1 cellular context compared by ENCODE assay signal in the genomic region with DNA sequence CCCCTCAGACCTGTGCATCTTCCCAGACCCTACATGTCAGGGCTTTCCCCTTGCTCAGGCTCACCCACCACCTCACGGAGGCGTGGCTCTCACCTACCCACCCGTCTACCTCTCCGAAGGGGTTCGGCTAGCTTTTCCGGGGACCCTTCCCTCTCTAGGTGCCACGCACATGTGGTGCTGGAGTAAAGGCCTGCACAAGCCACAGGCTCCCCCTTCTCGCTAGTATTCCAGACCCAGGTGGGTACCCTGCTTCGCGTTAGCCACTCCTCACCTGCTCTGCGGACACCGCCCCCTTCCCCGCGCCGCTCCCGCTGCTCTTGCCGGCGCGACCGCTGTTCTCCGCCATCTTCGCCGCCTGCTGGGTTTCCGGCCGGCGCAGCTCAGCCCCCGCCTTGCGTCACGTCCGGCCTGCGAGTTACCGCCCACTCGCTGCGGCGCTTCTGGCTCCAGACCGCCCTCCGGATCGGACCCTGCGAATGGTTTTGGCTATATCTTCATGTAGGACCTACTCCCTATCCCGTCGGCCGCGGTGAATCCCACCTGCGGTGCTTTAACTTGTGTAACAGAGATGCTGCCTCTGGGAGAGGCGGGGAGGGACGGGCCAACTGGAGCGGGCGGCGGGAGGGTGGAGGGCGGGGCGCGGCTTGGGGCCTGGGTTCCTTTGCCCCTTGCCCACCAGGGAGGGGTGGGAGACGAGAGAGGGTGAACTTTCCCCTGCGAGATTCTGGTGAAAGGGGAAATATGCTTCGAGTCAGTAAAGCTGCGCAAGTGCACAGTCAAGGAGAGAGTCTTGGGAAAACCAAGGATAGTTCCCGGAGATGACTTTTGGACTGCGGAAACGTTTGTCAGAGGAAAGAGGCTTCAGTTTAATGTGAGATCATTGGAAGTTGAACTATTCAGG.
A peak's percentile ranks its signal among the peaks of the same experiment; 100 is the strongest.
TF ChIP-seq lines count a peak whose summit lies in the region.

A gene with protein sequence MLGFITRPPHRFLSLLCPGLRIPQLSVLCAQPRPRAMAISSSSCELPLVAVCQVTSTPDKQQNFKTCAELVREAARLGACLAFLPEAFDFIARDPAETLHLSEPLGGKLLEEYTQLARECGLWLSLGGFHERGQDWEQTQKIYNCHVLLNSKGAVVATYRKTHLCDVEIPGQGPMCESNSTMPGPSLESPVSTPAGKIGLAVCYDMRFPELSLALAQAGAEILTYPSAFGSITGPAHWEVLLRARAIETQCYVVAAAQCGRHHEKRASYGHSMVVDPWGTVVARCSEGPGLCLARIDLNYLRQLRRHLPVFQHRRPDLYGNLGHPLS (plus strand): TSS at position 425 of the 901 bp plus-strand sequence. CDS start 72 bp downstream, at position 497.
A gene with protein sequence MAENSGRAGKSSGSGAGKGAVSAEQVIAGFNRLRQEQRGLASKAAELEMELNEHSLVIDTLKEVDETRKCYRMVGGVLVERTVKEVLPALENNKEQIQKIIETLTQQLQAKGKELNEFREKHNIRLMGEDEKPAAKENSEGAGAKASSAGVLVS (minus strand): TSS at position 357 of the 901 bp plus-strand sequence. CDS start 11 bp downstream, at position 346.

TF ChIP-seq in K562, 482 proteins besides CTCF, POLR2A, EP300 and RAD21 (continued from another document and continues in another):
- TF ChIP-seq, protein P1, sequence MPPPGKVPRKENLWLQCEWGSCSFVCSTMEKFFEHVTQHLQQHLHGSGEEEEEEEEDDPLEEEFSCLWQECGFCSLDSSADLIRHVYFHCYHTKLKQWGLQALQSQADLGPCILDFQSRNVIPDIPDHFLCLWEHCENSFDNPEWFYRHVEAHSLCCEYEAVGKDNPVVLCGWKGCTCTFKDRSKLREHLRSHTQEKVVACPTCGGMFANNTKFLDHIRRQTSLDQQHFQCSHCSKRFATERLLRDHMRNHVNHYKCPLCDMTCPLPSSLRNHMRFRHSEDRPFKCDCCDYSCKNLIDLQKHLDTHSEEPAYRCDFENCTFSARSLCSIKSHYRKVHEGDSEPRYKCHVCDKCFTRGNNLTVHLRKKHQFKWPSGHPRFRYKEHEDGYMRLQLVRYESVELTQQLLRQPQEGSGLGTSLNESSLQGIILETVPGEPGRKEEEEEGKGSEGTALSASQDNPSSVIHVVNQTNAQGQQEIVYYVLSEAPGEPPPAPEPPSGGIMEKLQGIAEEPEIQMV (tag; conservative IDR thresholded peaks at IDR 0.05; ENCODE audit: low read depth) = no peak
- TF ChIP-seq ARID1B (IDR thresholded peaks at IDR 0.05) (0 out of 2 replicates have a peak, but pooled peaks have one; percentile 25), JUNB (CRISPR knock-in tag; conservative IDR thresholded peaks at IDR 0.05) (no peak), EWSR1 (IDR thresholded peaks at IDR 0.05; ENCODE audit: borderline replicate concordance, low read depth, partially characterized antibody) (no peak), NELFE (IDR thresholded peaks at IDR 0.05; ENCODE audit: insufficient read depth, insufficient read length) (no peak), TFAM (CRISPR knock-in tag; conservative IDR thresholded peaks at IDR 0.05) (no peak), ZNF212 (CRISPR knock-in tag; IDR thresholded peaks at IDR 0.05) (no peak), ZNF121 (CRISPR knock-in tag; conservative IDR thresholded peaks at IDR 0.05) (no peak), NFYB (IDR thresholded peaks at IDR 0.05; ENCODE audit: extremely low read depth, insufficient read length) (no peak), SMARCC2 (IDR thresholded peaks at IDR 0.05; ENCODE audit: low read depth) (no peak), ZNF3 (CRISPR knock-in tag; IDR thresholded peaks at IDR 0.05) (no peak), ZNF134 (CRISPR knock-in tag; conservative IDR thresholded peaks at IDR 0.05) (no peak), NR2C2 (CRISPR knock-in tag; IDR thresholded peaks at IDR 0.05) (peak; percentile 83), NR2C2 (tag; IDR thresholded peaks at IDR 0.05) (peak; percentile 45), ZNF239 (CRISPR knock-in tag; IDR thresholded peaks at IDR 0.05) (no peak), SRF (CRISPR knock-in tag; IDR thresholded peaks at IDR 0.05) (no peak; a peak in 2 of 4 replicates), NCOA6 (IDR thresholded peaks at IDR 0.05) (no peak), KAT8 (IDR thresholded peaks at IDR 0.05; ENCODE audit: low read depth) (no peak), LARP7 (IDR thresholded peaks at IDR 0.05) (no peak), CREM (IDR thresholded peaks at IDR 0.05; ENCODE audit: low read depth) (peak; percentile 98), ZFP36 (IDR thresholded peaks at IDR 0.05; ENCODE audit: low read depth, low read length, partially characterized antibody) (no peak), ZC3H8 (IDR thresholded peaks at IDR 0.05) (no peak), POLR3G (IDR thresholded peaks at IDR 0.05; ENCODE audit: extremely low read depth, insufficient read length, insufficient replicate concordance) (no peak)
- TF ChIP-seq, protein P2, sequence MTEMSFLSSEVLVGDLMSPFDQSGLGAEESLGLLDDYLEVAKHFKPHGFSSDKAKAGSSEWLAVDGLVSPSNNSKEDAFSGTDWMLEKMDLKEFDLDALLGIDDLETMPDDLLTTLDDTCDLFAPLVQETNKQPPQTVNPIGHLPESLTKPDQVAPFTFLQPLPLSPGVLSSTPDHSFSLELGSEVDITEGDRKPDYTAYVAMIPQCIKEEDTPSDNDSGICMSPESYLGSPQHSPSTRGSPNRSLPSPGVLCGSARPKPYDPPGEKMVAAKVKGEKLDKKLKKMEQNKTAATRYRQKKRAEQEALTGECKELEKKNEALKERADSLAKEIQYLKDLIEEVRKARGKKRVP (CRISPR knock-in tag; IDR thresholded peaks at IDR 0.05) = no peak
- TF ChIP-seq, protein P3, sequence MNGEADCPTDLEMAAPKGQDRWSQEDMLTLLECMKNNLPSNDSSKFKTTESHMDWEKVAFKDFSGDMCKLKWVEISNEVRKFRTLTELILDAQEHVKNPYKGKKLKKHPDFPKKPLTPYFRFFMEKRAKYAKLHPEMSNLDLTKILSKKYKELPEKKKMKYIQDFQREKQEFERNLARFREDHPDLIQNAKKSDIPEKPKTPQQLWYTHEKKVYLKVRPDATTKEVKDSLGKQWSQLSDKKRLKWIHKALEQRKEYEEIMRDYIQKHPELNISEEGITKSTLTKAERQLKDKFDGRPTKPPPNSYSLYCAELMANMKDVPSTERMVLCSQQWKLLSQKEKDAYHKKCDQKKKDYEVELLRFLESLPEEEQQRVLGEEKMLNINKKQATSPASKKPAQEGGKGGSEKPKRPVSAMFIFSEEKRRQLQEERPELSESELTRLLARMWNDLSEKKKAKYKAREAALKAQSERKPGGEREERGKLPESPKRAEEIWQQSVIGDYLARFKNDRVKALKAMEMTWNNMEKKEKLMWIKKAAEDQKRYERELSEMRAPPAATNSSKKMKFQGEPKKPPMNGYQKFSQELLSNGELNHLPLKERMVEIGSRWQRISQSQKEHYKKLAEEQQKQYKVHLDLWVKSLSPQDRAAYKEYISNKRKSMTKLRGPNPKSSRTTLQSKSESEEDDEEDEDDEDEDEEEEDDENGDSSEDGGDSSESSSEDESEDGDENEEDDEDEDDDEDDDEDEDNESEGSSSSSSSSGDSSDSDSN (IDR thresholded peaks at IDR 0.05; ENCODE audit: borderline replicate concordance in 1 of 2, low read depth in 2 of 2, low read length in 2 of 2) = 0 out of 4 replicates have a peak, but pooled peaks of 1 of the 2 experiments have one; percentile 24
- TF ChIP-seq, protein P4, sequence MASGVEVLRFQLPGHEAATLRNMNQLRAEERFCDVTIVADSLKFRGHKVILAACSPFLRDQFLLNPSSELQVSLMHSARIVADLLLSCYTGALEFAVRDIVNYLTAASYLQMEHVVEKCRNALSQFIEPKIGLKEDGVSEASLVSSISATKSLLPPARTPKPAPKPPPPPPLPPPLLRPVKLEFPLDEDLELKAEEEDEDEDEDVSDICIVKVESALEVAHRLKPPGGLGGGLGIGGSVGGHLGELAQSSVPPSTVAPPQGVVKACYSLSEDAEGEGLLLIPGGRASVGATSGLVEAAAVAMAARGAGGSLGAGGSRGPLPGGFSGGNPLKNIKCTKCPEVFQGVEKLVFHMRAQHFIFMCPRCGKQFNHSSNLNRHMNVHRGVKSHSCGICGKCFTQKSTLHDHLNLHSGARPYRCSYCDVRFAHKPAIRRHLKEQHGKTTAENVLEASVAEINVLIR (CRISPR knock-in tag; IDR thresholded peaks at IDR 0.05) = peak; percentile 87
- TF ChIP-seq, protein P5, sequence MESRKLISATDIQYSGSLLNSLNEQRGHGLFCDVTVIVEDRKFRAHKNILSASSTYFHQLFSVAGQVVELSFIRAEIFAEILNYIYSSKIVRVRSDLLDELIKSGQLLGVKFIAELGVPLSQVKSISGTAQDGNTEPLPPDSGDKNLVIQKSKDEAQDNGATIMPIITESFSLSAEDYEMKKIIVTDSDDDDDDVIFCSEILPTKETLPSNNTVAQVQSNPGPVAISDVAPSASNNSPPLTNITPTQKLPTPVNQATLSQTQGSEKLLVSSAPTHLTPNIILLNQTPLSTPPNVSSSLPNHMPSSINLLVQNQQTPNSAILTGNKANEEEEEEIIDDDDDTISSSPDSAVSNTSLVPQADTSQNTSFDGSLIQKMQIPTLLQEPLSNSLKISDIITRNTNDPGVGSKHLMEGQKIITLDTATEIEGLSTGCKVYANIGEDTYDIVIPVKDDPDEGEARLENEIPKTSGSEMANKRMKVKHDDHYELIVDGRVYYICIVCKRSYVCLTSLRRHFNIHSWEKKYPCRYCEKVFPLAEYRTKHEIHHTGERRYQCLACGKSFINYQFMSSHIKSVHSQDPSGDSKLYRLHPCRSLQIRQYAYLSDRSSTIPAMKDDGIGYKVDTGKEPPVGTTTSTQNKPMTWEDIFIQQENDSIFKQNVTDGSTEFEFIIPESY (CRISPR knock-in tag; IDR thresholded peaks at IDR 0.05) = peak; percentile 0; the same call in 1 of the 2 replicates
- TF ChIP-seq, protein P6, sequence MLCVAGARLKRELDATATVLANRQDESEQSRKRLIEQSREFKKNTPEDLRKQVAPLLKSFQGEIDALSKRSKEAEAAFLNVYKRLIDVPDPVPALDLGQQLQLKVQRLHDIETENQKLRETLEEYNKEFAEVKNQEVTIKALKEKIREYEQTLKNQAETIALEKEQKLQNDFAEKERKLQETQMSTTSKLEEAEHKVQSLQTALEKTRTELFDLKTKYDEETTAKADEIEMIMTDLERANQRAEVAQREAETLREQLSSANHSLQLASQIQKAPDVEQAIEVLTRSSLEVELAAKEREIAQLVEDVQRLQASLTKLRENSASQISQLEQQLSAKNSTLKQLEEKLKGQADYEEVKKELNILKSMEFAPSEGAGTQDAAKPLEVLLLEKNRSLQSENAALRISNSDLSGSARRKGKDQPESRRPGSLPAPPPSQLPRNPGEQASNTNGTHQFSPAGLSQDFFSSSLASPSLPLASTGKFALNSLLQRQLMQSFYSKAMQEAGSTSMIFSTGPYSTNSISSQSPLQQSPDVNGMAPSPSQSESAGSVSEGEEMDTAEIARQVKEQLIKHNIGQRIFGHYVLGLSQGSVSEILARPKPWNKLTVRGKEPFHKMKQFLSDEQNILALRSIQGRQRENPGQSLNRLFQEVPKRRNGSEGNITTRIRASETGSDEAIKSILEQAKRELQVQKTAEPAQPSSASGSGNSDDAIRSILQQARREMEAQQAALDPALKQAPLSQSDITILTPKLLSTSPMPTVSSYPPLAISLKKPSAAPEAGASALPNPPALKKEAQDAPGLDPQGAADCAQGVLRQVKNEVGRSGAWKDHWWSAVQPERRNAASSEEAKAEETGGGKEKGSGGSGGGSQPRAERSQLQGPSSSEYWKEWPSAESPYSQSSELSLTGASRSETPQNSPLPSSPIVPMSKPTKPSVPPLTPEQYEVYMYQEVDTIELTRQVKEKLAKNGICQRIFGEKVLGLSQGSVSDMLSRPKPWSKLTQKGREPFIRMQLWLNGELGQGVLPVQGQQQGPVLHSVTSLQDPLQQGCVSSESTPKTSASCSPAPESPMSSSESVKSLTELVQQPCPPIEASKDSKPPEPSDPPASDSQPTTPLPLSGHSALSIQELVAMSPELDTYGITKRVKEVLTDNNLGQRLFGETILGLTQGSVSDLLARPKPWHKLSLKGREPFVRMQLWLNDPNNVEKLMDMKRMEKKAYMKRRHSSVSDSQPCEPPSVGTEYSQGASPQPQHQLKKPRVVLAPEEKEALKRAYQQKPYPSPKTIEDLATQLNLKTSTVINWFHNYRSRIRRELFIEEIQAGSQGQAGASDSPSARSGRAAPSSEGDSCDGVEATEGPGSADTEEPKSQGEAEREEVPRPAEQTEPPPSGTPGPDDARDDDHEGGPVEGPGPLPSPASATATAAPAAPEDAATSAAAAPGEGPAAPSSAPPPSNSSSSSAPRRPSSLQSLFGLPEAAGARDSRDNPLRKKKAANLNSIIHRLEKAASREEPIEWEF (CRISPR knock-in tag; IDR thresholded peaks at IDR 0.05) = no peak
- TF ChIP-seq, protein P7, sequence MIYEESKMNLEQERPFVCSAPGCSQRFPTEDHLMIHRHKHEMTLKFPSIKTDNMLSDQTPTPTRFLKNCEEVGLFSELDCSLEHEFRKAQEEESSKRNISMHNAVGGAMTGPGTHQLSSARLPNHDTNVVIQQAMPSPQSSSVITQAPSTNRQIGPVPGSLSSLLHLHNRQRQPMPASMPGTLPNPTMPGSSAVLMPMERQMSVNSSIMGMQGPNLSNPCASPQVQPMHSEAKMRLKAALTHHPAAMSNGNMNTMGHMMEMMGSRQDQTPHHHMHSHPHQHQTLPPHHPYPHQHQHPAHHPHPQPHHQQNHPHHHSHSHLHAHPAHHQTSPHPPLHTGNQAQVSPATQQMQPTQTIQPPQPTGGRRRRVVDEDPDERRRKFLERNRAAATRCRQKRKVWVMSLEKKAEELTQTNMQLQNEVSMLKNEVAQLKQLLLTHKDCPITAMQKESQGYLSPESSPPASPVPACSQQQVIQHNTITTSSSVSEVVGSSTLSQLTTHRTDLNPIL (CRISPR knock-in tag; IDR thresholded peaks at IDR 0.05) = no peak
- TF ChIP-seq, protein P8, sequence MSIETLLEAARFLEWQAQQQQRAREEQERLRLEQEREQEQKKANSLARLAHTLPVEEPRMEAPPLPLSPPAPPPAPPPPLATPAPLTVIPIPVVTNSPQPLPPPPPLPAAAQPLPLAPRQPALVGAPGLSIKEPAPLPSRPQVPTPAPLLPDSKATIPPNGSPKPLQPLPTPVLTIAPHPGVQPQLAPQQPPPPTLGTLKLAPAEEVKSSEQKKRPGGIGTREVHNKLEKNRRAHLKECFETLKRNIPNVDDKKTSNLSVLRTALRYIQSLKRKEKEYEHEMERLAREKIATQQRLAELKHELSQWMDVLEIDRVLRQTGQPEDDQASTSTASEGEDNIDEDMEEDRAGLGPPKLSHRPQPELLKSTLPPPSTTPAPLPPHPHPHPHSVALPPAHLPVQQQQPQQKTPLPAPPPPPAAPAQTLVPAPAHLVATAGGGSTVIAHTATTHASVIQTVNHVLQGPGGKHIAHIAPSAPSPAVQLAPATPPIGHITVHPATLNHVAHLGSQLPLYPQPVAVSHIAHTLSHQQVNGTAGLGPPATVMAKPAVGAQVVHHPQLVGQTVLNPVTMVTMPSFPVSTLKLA (conservative IDR thresholded peaks at IDR 0.05) = peak; percentile 82 to 87; a peak in 3 of 4 replicates
- TF ChIP-seq, protein P9, sequence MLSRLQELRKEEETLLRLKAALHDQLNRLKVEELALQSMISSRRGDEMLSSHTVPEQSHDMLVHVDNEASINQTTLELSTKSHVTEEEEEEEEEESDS (CRISPR knock-in tag; IDR thresholded peaks at IDR 0.05) = no peak
- TF ChIP-seq, protein P10, sequence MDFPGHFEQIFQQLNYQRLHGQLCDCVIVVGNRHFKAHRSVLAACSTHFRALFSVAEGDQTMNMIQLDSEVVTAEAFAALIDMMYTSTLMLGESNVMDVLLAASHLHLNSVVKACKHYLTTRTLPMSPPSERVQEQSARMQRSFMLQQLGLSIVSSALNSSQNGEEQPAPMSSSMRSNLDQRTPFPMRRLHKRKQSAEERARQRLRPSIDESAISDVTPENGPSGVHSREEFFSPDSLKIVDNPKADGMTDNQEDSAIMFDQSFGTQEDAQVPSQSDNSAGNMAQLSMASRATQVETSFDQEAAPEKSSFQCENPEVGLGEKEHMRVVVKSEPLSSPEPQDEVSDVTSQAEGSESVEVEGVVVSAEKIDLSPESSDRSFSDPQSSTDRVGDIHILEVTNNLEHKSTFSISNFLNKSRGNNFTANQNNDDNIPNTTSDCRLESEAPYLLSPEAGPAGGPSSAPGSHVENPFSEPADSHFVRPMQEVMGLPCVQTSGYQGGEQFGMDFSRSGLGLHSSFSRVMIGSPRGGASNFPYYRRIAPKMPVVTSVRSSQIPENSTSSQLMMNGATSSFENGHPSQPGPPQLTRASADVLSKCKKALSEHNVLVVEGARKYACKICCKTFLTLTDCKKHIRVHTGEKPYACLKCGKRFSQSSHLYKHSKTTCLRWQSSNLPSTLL (IDR thresholded peaks at IDR 0.05) = no peak
